ENCODE assay signal across 1 cellular context in the genomic region with DNA sequence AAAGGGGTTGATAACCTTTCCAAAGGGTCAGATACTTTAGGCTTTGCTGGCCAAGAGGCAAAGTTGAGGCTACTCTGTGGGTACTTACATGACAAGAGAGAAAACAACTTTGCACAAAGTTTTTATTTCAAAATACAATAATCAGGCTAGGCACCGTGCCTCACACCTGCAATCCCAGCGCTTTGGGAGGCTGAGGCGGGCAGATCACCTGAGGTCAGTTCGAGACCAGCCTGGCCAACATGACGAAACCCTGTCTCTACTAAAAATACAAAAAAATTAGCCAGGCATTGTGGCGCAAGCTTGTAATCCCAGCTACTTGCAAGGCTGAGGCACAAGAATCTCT.
A peak's percentile ranks its signal among the peaks of the same experiment; 100 is the strongest.
TF ChIP-seq lines count a peak whose summit lies in the region.

No MANE protein-coding gene starts in this region.

TF ChIP-seq in HepG2, 621 proteins besides CTCF, POLR2A, EP300 and RAD21:
- peak; percentile 34; the same call in 1 of the 2 replicates for TF ChIP-seq HNF4A (CRISPR knock-in tag; IDR thresholded peaks at IDR 0.05)
